ENCODE assay signal across 9 cellular contexts in the genomic region with DNA sequence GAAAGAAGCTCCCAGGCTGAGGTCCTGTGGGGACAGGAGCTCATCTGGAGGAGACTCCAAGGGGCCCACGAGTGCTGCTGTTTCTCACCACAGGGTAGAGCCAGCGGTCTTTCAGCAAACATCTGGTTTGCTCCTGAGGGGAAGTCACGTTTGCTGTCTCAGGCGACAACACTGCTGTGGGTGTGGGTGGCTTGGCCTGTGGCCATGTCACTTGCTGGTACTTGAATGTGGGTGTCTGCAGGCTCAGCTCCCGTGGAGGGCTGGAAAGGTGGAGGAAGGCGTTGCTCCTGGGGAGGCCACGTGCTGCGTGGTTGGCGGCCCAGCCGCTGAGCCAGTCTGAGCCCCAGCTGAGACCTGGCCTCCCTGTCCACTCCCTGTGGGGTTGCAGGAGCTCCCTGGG. TPM values are rescaled to one million over a fixed set of nuclear protein-coding genes. Genes with fewer than 3 reads are reported as not detected.
A peak's percentile ranks its signal among the peaks of the same experiment; 100 is the strongest.
DNase-seq lines count a peak whose midpoint lies in the region; ATAC-seq, FAIRE-seq and TF ChIP-seq lines count a peak whose summit lies in the region.
"Had no signal": no experiment of that assay in that cellular context is flagged by ENCODE, and none has a peak within 500 bp of the region (broad histone marks: within the 10 kb centered on the region; RNA-seq: fewer than 3 reads in every experiment).

No MANE protein-coding gene starts in this region.

- TF ChIP-seq EP300 in K562 (IDR thresholded peaks at IDR 0.05; ENCODE audit: low read length): no peak

- H3K4me3 ChIP-seq in K562: no peak overlapping the region

- peaks cover 66 to 80% of the 10 kb centered on the region in 2 experiments for H3K27me3 ChIP-seq in K562 (ENCODE audit: control insufficient read depth in 2 of 2, insufficient read depth in 2 of 2, low read length in 2 of 2)

- under 1% methylated on average over 10 of the region's 10 CpGs for WGBS in K562 (ENCODE audit: insufficient coverage, low coverage, missing lambda C conversion rate)

- TF ChIP-seq RAD21 in K562 (CRISPR knock-in tag; conservative IDR thresholded peaks at IDR 0.05 in 1 of 2, IDR thresholded peaks at IDR 0.05 in 1 of 2): 0 out of 4 replicates have a peak, but pooled peaks of 1 of the 2 experiments have one; percentile 21

- no peaks in the 10 kb centered on the region for H3K36me3 ChIP-seq in K562 (ENCODE audit: control insufficient read depth, insufficient read depth, low read length)

- H3K79me2 ChIP-seq in K562 (ENCODE audit: control insufficient read depth, insufficient read depth, low read length): no peaks in the 10 kb centered on the region

- no TSS peak for BruUV-seq in K562 (replicated peaks; lab: Mats Ljungman, UMichigan)

- H3K27ac ChIP-seq in K562 (ENCODE audit: extremely low read depth, low read depth, low read length): no peak overlapping the region
- H3K27ac ChIP-seq: KMS-11 had no signal

- peak overlapping the region in 1 of 2 experiments; percentile 42; a peak in 1 of 4 replicates for H3K9ac ChIP-seq in K562 (ENCODE audit: insufficient read depth in 1 of 2, low read depth in 2 of 2, low read length in 2 of 2)
- H3K9ac ChIP-seq: KMS-11 had no signal

- DNase-seq in NCI-H2171 treated with DMSO at 0.1 percent for 48 hours (lab: John Stamatoyannopoulos, UW): peak; percentile 38
- DNase-seq in K562 (ENCODE audit: extremely low read depth in 1 of 4, low spot score in 3 of 4): no peak
- peak; percentile 20 for DNase-seq in stimulated activated CD4-positive, alpha-beta T cell treated with anti-CD3 and anti-CD28 coated beads, Interleukin-4, amount 100 ng/mL, for 24 hours
- no peak for DNase-seq in NCI-H226
- no peak for DNase-seq in NCI-H524 treated with DMSO at 0.1 percent for 48 hours (lab: John Stamatoyannopoulos, UW)
- DNase-seq: activated B cell treated with CpG ODN at 0.5 μM for 24 hours had no signal

- peaks cover 5% of the 10 kb centered on the region for H3K9me1 ChIP-seq in K562 (ENCODE audit: control insufficient read depth, insufficient read depth, low read length)

- CTCF ChIA-PET in K562 (lab: Yijun Ruan, JAX; ENCODE audit: low intra/inter-chr PET ratio): no interaction called here

- ATAC-seq in GM21529 (IDR thresholded peaks at IDR 0.05; ENCODE audit: unreplicated experiment) (peak; percentile 47), K562 (peak; percentile 37), GM19395 (IDR thresholded peaks at IDR 0.05; ENCODE audit: unreplicated experiment) (no peak)

- POLR2A ChIA-PET in K562 (lab: Yijun Ruan, JAX): interaction anchor here (0.8 to 1.0 kb wide), 2 partner anchors 69 to 73 kb away, joined by 3 read pairs; no protein-coding TSS in a partner anchor

- H3K9me3 ChIP-seq in K562 (replicated peaks; ENCODE audit: control insufficient read depth, insufficient read depth, low read depth, low read length): no peaks in the 10 kb centered on the region

- intact Hi-C loops in K562 (cut with micrococcal nuclease): no loop called here

- no peaks in the 10 kb centered on the region; the same call in 1 of the 2 replicates for H4K20me1 ChIP-seq in K562 (replicated peaks; ENCODE audit: control insufficient read depth, insufficient read depth, low read length)

- TF ChIP-seq POLR2A in K562 (conservative IDR thresholded peaks at IDR 0.05): no peak

- 0 out of 6 replicates have a peak, but pooled peaks of 1 of the 3 experiments have one; percentile 15 for TF ChIP-seq CTCF in K562 (IDR thresholded peaks at IDR 0.05 in 2 of 3, conservative IDR thresholded peaks at IDR 0.05 in 1 of 3; ENCODE audit: insufficient read depth in 2 of 3, low read depth in 1 of 3, low read length in 3 of 3)

- no peak for FAIRE-seq in K562 (lab: Jason Lieb, UNC)

- H3K4me1 ChIP-seq in K562 (replicated peaks in 1 of 2; ENCODE audit: control insufficient read depth in 2 of 2, insufficient read depth in 2 of 2, low read length in 2 of 2): peaks cover 0 to 3% of the 10 kb centered on the region in 2 experiments; a peak in 2 of 5 replicates

- H2AFZ ChIP-seq in K562 (ENCODE audit: low read depth, low read length): no peak overlapping the region

- in situ Hi-C loops in K562 (cut with MboI): no loop called here

- H3K4me2 ChIP-seq in K562 (ENCODE audit: insufficient read depth, low read length): no peak overlapping the region
- H3K4me2 ChIP-seq: KMS-11 had no signal

TF ChIP-seq in K562, 482 proteins besides CTCF, POLR2A, EP300 and RAD21:
- no peak for TF ChIP-seq PHF8 (IDR thresholded peaks at IDR 0.05; ENCODE audit: borderline replicate concordance, low read length)
- TF ChIP-seq BHLHE40 (IDR thresholded peaks at IDR 0.05; ENCODE audit: low read length): peak; percentile 55; the same call in 1 of the 2 replicates
- TF ChIP-seq, protein P1, sequence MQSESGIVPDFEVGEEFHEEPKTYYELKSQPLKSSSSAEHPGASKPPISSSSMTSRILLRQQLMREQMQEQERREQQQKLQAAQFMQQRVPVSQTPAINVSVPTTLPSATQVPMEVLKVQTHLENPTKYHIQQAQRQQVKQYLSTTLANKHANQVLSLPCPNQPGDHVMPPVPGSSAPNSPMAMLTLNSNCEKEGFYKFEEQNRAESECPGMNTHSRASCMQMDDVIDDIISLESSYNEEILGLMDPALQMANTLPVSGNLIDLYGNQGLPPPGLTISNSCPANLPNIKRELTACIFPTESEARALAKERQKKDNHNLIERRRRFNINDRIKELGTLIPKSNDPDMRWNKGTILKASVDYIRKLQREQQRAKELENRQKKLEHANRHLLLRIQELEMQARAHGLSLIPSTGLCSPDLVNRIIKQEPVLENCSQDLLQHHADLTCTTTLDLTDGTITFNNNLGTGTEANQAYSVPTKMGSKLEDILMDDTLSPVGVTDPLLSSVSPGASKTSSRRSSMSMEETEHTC (IDR thresholded peaks at IDR 0.05): no peak

RNA-seq across cellular contexts. Expression of gene MPC1, which starts 52.8 kb away (rescaled TPM):
- 21.5 and 61.7 TPM in 2 replicates for total RNA-seq in K562 (2011; cell fraction: chromatin; rRNA removed; ENCODE audit: low replicate concordance)
- 19.8 and 26.6 TPM in 2 replicates for total RNA-seq in K562 (2011; cell fraction: nucleolus; rRNA removed)
- 29.1 and 45.8 TPM in 2 replicates for total RNA-seq in K562 (2011; cell fraction: nucleoplasm; rRNA removed)
- total RNA-seq in K562 (2014; rRNA removed): 78.6 and 97.7 TPM in 2 replicates
- 132 and 145 TPM in 2 replicates for total RNA-seq in K562 (2014; rRNA removed; fragmentation: Illumina TruSeq; extraction: Trizol)
- total RNA-seq in K562 (2015; rRNA removed; fragmentation: Illumina TruSeq; extraction: Trizol): 141 and 149 TPM in 2 replicates
- 103 and 110 TPM in 2 replicates for total RNA-seq in K562 (2021)
- polyA plus RNA-seq in K562 (2011; rRNA removed): 115 and 138 TPM in 2 replicates
- 100 and 103 TPM in 2 replicates for polyA plus RNA-seq in K562 (2011; cell fraction: cytosol; rRNA removed)
- 48.3 and 68.3 TPM in 2 replicates for polyA plus RNA-seq in K562 (2011; cell fraction: nucleus; rRNA removed)
- polyA plus RNA-seq in K562 (2012): 93.8 and 104 TPM in 2 replicates
- polyA plus RNA-seq in K562 (2014; fragmentation: Illumina TruSeq; extraction: Trizol): 148 and 185 TPM in 2 replicates
- polyA plus RNA-seq in K562 (2014; fragmentation: Nextera tagmentation; extraction: Ambion mirVana): 100 to 1,000 TPM; 138 to 144 TPM
- 113 and 114 TPM in 2 replicates for polyA plus RNA-seq in K562 (2014; rRNA removed)
- polyA minus RNA-seq in K562 (2011; rRNA and poly(A)+ RNA removed): 54.6 and 59.0 TPM in 2 replicates
- 18.7 and 38.7 TPM in 2 replicates for polyA minus RNA-seq in K562 (2011; cell fraction: cytosol; rRNA and poly(A)+ RNA removed)
- 5.8 and 14.9 TPM in 2 replicates for polyA minus RNA-seq in K562 (2011; cell fraction: nucleus; rRNA and poly(A)+ RNA removed)

Comparison
In these comparisons a context has a peak if more than half of its experiments do, and no peak if none do; other contexts are left out.
1. DNase-seq: peak in NCI-H2171 treated with DMSO at 0.1 percent for 48 hours (single experiment) and stimulated activated CD4-positive, alpha-beta T cell treated with anti-CD3 and anti-CD28 coated beads, Interleukin-4, amount 100 ng/mL, for 24 hours (single experiment); none in K562 (0 of 4), NCI-H226 (single experiment) and NCI-H524 treated with DMSO at 0.1 percent for 48 hours (single experiment).